1 cellular context compared by ENCODE assay signal in the genomic region with DNA sequence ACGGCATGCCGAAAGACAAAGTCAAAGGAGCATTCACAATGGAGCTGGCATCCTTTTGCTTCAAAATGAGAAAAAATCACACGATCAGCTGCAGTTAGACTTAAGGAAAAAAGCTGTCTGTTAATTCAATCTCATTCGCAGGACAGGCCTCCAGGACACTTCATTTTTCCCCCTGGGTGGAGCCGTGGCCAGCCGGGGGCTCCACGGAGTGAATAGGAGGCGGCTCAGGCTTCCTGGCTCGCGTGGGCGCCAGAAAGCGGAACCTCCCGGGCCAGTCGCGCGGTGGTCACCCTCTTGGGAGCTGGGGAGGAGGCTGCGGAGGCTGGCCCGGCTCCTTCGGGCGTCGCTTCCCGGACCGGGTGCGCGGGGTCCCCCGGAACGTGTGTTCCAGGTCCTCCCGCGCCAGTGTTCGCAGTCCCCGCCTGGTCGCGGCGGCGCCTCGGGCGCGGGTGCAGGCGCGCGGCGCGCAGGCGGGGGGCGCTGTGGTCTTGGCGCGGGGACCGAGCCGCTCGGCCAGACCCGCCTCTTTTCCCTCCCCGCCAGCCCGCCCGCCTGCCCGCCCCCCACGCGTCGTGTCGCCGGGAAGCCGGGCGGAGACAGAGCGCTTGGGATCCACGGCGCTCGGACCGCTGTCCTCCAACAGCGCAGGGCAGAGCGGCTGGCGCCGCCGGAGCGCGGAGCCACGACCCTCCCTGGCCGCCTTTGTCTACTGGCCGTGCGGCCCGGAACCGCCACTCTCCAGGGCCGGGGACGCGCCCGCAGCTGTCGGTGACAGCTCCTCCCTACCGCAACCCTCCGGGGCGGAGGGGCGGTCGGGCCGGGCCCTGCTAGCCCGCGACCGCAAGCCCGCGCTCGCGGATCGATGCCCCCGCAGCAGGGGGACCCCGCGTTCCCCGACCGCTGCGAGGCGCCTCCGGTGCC.
A peak's percentile ranks its signal among the peaks of the same experiment; 100 is the strongest.
TF ChIP-seq lines count a peak whose summit lies in the region.

A gene (plus strand): TSS at position 599 of the 921 bp plus-strand sequence. CDS start 264 bp downstream, at position 863.

TF ChIP-seq in HepG2, 621 proteins besides CTCF, POLR2A, EP300 and RAD21 (continued from another document and continues in another):
- TF ChIP-seq, protein P1, sequence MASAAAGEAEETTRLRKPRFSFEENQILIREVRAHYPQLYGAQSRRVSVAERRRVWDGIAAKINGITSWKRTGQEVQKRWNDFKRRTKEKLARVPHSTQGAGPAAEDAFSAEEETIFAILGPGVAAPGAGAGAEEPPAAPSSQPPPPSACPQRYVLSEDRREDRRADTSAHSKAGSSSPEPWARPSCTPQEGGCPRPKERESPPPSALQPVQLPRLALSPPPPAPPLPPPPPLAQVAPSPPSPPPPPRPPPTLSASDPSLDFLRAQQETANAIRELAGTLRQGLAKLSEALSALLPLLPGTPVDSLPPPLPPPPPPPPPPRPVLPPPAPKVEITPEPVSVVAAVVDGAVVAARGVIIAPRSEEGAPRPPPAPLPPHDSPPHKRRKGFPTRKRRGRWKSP (CRISPR knock-in tag; IDR thresholded peaks at IDR 0.05), result no peak
- TF ChIP-seq MED1 (CRISPR knock-in tag; IDR thresholded peaks at IDR 0.05), result peak; percentile 52; the same call in 1 of the 2 replicates
- no peak for TF ChIP-seq PHF21A (CRISPR knock-in tag; IDR thresholded peaks at IDR 0.05)
- TF ChIP-seq ZFX (CRISPR knock-in tag; IDR thresholded peaks at IDR 0.05; ENCODE audit: low read depth), result peak; percentile 69
- no peak for TF ChIP-seq STAT5B (CRISPR knock-in tag; IDR thresholded peaks at IDR 0.05)
- TF ChIP-seq GABPB1 (CRISPR knock-in tag; IDR thresholded peaks at IDR 0.05), result peak; percentile 52; the same call in 1 of the 2 replicates
- peak; percentile 90 for TF ChIP-seq RBFOX2 (IDR thresholded peaks at IDR 0.05; ENCODE audit: low read depth, low read length)
- no peak for TF ChIP-seq NR2F6 (IDR thresholded peaks at IDR 0.05)
- TF ChIP-seq NR2F6 (CRISPR knock-in tag; IDR thresholded peaks at IDR 0.05), result no peak
- no peak for TF ChIP-seq MBD4 (IDR thresholded peaks at IDR 0.05; ENCODE audit: borderline replicate concordance, low read length)
- no peak for TF ChIP-seq ZNF317 (CRISPR knock-in tag; IDR thresholded peaks at IDR 0.05)
- TF ChIP-seq, protein P2, sequence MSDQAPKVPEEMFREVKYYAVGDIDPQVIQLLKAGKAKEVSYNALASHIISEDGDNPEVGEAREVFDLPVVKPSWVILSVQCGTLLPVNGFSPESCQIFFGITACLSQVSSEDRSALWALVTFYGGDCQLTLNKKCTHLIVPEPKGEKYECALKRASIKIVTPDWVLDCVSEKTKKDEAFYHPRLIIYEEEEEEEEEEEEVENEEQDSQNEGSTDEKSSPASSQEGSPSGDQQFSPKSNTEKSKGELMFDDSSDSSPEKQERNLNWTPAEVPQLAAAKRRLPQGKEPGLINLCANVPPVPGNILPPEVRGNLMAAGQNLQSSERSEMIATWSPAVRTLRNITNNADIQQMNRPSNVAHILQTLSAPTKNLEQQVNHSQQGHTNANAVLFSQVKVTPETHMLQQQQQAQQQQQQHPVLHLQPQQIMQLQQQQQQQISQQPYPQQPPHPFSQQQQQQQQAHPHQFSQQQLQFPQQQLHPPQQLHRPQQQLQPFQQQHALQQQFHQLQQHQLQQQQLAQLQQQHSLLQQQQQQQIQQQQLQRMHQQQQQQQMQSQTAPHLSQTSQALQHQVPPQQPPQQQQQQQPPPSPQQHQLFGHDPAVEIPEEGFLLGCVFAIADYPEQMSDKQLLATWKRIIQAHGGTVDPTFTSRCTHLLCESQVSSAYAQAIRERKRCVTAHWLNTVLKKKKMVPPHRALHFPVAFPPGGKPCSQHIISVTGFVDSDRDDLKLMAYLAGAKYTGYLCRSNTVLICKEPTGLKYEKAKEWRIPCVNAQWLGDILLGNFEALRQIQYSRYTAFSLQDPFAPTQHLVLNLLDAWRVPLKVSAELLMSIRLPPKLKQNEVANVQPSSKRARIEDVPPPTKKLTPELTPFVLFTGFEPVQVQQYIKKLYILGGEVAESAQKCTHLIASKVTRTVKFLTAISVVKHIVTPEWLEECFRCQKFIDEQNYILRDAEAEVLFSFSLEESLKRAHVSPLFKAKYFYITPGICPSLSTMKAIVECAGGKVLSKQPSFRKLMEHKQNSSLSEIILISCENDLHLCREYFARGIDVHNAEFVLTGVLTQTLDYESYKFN (CRISPR knock-in tag; conservative IDR thresholded peaks at IDR 0.05), result 0 out of 2 replicates have a peak, but pooled peaks have one; percentile 11
- peak; percentile 50; the same call in 1 of the 2 replicates for TF ChIP-seq CBFB (CRISPR knock-in tag; IDR thresholded peaks at IDR 0.05)
- no peak for TF ChIP-seq CHD2 (IDR thresholded peaks at IDR 0.05; ENCODE audit: low read depth, low read length)
- no peak for TF ChIP-seq ZFP41 (CRISPR knock-in tag; IDR thresholded peaks at IDR 0.05; ENCODE audit: borderline replicate concordance)
- TF ChIP-seq ZFAT (CRISPR knock-in tag; conservative IDR thresholded peaks at IDR 0.05), result no peak
- TF ChIP-seq ATF1 (CRISPR knock-in tag; IDR thresholded peaks at IDR 0.05), result no peak
- TF ChIP-seq GFI1 (CRISPR knock-in tag; IDR thresholded peaks at IDR 0.05; ENCODE audit: borderline replicate concordance), result peak; percentile 21; the same call in 1 of the 2 replicates
- no peak for TF ChIP-seq YEATS2 (CRISPR knock-in tag; IDR thresholded peaks at IDR 0.05; ENCODE audit: borderline replicate concordance)
- no peak for TF ChIP-seq CBX2 (IDR thresholded peaks at IDR 0.05; ENCODE audit: low read depth, low read length)
- TF ChIP-seq CBX2 (CRISPR knock-in tag; IDR thresholded peaks at IDR 0.05; ENCODE audit: low read depth), result no peak
- TF ChIP-seq, protein P3, sequence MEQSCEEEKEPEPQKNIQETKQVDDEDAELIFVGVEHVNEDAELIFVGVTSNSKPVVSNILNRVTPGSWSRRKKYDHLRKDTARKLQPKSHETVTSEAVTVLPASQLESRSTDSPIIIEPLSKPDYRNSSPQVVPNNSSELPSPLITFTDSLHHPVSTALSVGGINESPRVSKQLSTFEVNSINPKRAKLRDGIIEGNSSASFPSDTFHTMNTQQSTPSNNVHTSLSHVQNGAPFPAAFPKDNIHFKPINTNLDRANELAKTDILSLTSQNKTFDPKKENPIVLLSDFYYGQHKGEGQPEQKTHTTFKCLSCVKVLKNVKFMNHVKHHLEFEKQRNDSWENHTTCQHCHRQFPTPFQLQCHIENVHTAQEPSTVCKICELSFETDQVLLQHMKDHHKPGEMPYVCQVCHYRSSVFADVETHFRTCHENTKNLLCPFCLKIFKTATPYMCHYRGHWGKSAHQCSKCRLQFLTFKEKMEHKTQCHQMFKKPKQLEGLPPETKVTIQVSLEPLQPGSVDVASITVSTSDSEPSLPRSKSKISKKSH (CRISPR knock-in tag; IDR thresholded peaks at IDR 0.05; ENCODE audit: borderline replicate concordance), result peak; percentile 32; the same call in 1 of the 2 replicates
- TF ChIP-seq ZNF329 (CRISPR knock-in tag; IDR thresholded peaks at IDR 0.05; ENCODE audit: low read depth), result peak; percentile 36; the same call in 1 of the 2 replicates
- TF ChIP-seq ZNF232 (CRISPR knock-in tag; IDR thresholded peaks at IDR 0.05; ENCODE audit: borderline replicate concordance), result 0 out of 2 replicates have a peak, but pooled peaks have one; percentile 64
- TF ChIP-seq ZNF274 (CRISPR knock-in tag; IDR thresholded peaks at IDR 0.05), result 0 out of 2 replicates have a peak, but pooled peaks have one; percentile 6
- TF ChIP-seq ZBTB38 (CRISPR knock-in tag; IDR thresholded peaks at IDR 0.05), result no peak; the same call in 1 of the 2 replicates
- no peak for TF ChIP-seq NCOR1 (IDR thresholded peaks at IDR 0.05; ENCODE audit: borderline replicate concordance, low read length)
- TF ChIP-seq SMYD3 (CRISPR knock-in tag; IDR thresholded peaks at IDR 0.05), result no peak
- no peak for TF ChIP-seq ZNF614 (CRISPR knock-in tag; IDR thresholded peaks at IDR 0.05; ENCODE audit: borderline replicate concordance)
- no peak for TF ChIP-seq TCF12 (IDR thresholded peaks at IDR 0.05)
- peak; percentile 27; the same call in 1 of the 2 replicates for TF ChIP-seq TCF12 (CRISPR knock-in tag; IDR thresholded peaks at IDR 0.05)
- no peak for TF ChIP-seq ZNF264 (CRISPR knock-in tag; IDR thresholded peaks at IDR 0.05)
- TF ChIP-seq SCMH1 (CRISPR knock-in tag; IDR thresholded peaks at IDR 0.05; ENCODE audit: borderline replicate concordance), result no peak
- peak; percentile 66 for TF ChIP-seq POLR2G (IDR thresholded peaks at IDR 0.05; ENCODE audit: low read depth, low read length)
- TF ChIP-seq RXRB (CRISPR knock-in tag; IDR thresholded peaks at IDR 0.05; ENCODE audit: borderline replicate concordance), result peak; percentile 50; the same call in 1 of the 2 replicates
- TF ChIP-seq TAF1 (CRISPR knock-in tag; IDR thresholded peaks at IDR 0.05), result peak; percentile 74; the same call in 1 of the 2 replicates
- TF ChIP-seq, protein P4, sequence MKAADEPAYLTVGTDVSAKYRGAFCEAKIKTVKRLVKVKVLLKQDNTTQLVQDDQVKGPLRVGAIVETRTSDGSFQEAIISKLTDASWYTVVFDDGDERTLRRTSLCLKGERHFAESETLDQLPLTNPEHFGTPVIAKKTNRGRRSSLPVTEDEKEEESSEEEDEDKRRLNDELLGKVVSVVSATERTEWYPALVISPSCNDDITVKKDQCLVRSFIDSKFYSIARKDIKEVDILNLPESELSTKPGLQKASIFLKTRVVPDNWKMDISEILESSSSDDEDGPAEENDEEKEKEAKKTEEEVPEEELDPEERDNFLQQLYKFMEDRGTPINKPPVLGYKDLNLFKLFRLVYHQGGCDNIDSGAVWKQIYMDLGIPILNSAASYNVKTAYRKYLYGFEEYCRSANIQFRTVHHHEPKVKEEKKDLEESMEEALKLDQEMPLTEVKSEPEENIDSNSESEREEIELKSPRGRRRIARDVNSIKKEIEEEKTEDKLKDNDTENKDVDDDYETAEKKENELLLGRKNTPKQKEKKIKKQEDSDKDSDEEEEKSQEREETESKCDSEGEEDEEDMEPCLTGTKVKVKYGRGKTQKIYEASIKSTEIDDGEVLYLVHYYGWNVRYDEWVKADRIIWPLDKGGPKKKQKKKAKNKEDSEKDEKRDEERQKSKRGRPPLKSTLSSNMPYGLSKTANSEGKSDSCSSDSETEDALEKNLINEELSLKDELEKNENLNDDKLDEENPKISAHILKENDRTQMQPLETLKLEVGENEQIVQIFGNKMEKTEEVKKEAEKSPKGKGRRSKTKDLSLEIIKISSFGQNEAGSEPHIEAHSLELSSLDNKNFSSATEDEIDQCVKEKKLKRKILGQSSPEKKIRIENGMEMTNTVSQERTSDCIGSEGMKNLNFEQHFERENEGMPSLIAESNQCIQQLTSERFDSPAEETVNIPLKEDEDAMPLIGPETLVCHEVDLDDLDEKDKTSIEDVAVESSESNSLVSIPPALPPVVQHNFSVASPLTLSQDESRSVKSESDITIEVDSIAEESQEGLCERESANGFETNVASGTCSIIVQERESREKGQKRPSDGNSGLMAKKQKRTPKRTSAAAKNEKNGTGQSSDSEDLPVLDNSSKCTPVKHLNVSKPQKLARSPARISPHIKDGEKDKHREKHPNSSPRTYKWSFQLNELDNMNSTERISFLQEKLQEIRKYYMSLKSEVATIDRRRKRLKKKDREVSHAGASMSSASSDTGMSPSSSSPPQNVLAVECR (CRISPR knock-in tag; IDR thresholded peaks at IDR 0.05; ENCODE audit: borderline replicate concordance), result peak; percentile 79; the same call in 1 of the 2 replicates
- peak; percentile 37 for TF ChIP-seq AGO2 (optimal IDR thresholded peaks at IDR 0.05; ENCODE audit: low read depth, low read length)
- peak; percentile 82 for TF ChIP-seq STAG1 (CRISPR knock-in tag; IDR thresholded peaks at IDR 0.05)
- TF ChIP-seq, protein P5, sequence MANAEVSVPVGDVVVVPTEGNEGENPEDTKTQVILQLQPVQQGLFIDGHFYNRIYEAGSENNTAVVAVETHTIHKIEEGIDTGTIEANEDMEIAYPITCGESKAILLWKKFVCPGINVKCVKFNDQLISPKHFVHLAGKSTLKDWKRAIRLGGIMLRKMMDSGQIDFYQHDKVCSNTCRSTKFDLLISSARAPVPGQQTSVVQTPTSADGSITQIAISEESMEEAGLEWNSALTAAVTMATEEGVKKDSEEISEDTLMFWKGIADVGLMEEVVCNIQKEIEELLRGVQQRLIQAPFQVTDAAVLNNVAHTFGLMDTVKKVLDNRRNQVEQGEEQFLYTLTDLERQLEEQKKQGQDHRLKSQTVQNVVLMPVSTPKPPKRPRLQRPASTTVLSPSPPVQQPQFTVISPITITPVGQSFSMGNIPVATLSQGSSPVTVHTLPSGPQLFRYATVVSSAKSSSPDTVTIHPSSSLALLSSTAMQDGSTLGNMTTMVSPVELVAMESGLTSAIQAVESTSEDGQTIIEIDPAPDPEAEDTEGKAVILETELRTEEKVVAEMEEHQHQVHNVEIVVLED (CRISPR knock-in tag; IDR thresholded peaks at IDR 0.05; ENCODE audit: borderline replicate concordance), result no peak
- TF ChIP-seq, protein P6, sequence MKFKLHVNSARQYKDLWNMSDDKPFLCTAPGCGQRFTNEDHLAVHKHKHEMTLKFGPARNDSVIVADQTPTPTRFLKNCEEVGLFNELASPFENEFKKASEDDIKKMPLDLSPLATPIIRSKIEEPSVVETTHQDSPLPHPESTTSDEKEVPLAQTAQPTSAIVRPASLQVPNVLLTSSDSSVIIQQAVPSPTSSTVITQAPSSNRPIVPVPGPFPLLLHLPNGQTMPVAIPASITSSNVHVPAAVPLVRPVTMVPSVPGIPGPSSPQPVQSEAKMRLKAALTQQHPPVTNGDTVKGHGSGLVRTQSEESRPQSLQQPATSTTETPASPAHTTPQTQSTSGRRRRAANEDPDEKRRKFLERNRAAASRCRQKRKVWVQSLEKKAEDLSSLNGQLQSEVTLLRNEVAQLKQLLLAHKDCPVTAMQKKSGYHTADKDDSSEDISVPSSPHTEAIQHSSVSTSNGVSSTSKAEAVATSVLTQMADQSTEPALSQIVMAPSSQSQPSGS (CRISPR knock-in tag; IDR thresholded peaks at IDR 0.05), result peak; percentile 39; the same call in 1 of the 2 replicates
- TF ChIP-seq, protein P7, sequence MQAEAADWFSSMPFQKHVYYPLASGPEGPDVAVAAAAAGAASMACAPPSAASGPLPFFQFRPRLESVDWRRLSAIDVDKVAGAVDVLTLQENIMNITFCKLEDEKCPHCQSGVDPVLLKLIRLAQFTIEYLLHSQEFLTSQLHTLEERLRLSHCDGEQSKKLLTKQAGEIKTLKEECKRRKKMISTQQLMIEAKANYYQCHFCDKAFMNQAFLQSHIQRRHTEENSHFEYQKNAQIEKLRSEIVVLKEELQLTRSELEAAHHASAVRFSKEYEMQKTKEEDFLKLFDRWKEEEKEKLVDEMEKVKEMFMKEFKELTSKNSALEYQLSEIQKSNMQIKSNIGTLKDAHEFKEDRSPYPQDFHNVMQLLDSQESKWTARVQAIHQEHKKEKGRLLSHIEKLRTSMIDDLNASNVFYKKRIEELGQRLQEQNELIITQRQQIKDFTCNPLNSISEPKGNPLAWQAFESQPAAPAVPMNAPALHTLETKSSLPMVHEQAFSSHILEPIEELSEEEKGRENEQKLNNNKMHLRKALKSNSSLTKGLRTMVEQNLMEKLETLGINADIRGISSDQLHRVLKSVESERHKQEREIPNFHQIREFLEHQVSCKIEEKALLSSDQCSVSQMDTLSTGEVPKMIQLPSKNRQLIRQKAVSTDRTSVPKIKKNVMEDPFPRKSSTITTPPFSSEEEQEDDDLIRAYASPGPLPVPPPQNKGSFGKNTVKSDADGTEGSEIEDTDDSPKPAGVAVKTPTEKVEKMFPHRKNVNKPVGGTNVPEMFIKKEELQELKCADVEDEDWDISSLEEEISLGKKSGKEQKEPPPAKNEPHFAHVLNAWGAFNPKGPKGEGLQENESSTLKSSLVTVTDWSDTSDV (CRISPR knock-in tag; IDR thresholded peaks at IDR 0.05), result no peak; the same call in 1 of the 2 replicates
- TF ChIP-seq SIX4 (CRISPR knock-in tag; IDR thresholded peaks at IDR 0.05), result no peak
- peak; percentile 70 for TF ChIP-seq SAP130 (CRISPR knock-in tag; IDR thresholded peaks at IDR 0.05; ENCODE audit: low read depth)
